In genomic region chr1:160539896-160540858, GRCh38 we compare ENCODE assay signal across 8 cellular contexts. TPM values are rescaled to one million over a fixed set of nuclear protein-coding genes. Genes with fewer than 3 reads are reported as not detected.
DNase-seq lines count a peak whose midpoint lies in the region; ATAC-seq and TF ChIP-seq lines count a peak whose summit lies in the region.

No MANE protein-coding gene starts in this region.

- intact Hi-C loops in activated CD8-positive, alpha-beta T cell treated with anti-CD3 and anti-CD28 coated beads for 36 hours (cut with micrococcal nuclease), result loop anchor here (2.0 kb wide), 1 partner anchor 21 kb away; no protein-coding TSS in a partner anchor

- peak; percentile 91 for ATAC-seq in GM21447 (IDR thresholded peaks at IDR 0.05; ENCODE audit: unreplicated experiment)
- peak; percentile 88 for ATAC-seq in activated CD8-positive, alpha-beta T cell treated with anti-CD3 and anti-CD28 coated beads for 36 hours

- no peaks in the 10 kb centered on the region for H3K27me3 Mint-ChIP-seq in IgD-negative memory B cell
- no peaks in the 10 kb centered on the region for H3K27me3 Mint-ChIP-seq in activated CD8-positive, alpha-beta T cell treated with anti-CD3 and anti-CD28 coated beads for 36 hours

- peak overlapping the region; percentile 63 to 94 (median 89) for H3K27ac Mint-ChIP-seq in IgD-negative memory B cell
- peak overlapping the region; percentile 94 for H3K27ac Mint-ChIP-seq in activated CD8-positive, alpha-beta T cell treated with anti-CD3 and anti-CD28 coated beads for 36 hours

- peak overlapping the region; percentile 34 to 89 (median 64) for H3K4me3 Mint-ChIP-seq in IgD-negative memory B cell
- peak overlapping the region; percentile 35 for H3K4me3 Mint-ChIP-seq in activated CD8-positive, alpha-beta T cell treated with anti-CD3 and anti-CD28 coated beads for 36 hours

- H3K4me1 Mint-ChIP-seq in IgD-negative memory B cell, result peaks cover 33 to 40% (median 33%) of the 10 kb centered on the region in 3 donors
- H3K4me1 Mint-ChIP-seq in activated CD8-positive, alpha-beta T cell treated with anti-CD3 and anti-CD28 coated beads for 36 hours (ENCODE audit: low read depth), result peaks cover 67% of the 10 kb centered on the region

- CTCF ChIA-PET in activated CD8-positive, alpha-beta T cell treated with anti-CD3 and anti-CD28 coated beads for 36 hours (lab: Charles Lee), result interaction anchor here (1.0 to 3.0 kb wide), 13 partner anchors 10 to 112 kb away, joined by 3 to 25 read pairs (median 5); no protein-coding TSS in a partner anchor

- peaks cover under 1 to 4% (median 2%) of the 10 kb centered on the region in 3 donors for H3K9me3 Mint-ChIP-seq in IgD-negative memory B cell
- peaks cover 19% of the 10 kb centered on the region for H3K9me3 Mint-ChIP-seq in activated CD8-positive, alpha-beta T cell treated with anti-CD3 and anti-CD28 coated beads for 36 hours

- peaks cover 2% of the 10 kb centered on the region for H3K36me3 Mint-ChIP-seq in IgD-negative memory B cell
- peaks cover 26% of the 10 kb centered on the region for H3K36me3 Mint-ChIP-seq in activated CD8-positive, alpha-beta T cell treated with anti-CD3 and anti-CD28 coated beads for 36 hours (ENCODE audit: low read depth)

- no peak for TF ChIP-seq CTCF in GM10266 (IDR thresholded peaks at IDR 0.05; ENCODE audit: control insufficient read depth, insufficient read depth, low read depth, missing control alignments)
- no peak for TF ChIP-seq CTCF in activated CD8-positive, alpha-beta T cell treated with anti-CD3 and anti-CD28 coated beads for 36 hours (IDR thresholded peaks at IDR 0.05)

- POLR2A ChIA-PET in activated CD8-positive, alpha-beta T cell treated with anti-CD3 and anti-CD28 coated beads for 36 hours (lab: Charles Lee), result interaction anchor here (0.7 to 3.0 kb wide), 5 partner anchors 12 to 74 kb away, joined by 3 to 17 read pairs (median 4); partner anchors contain the start of gene SLAMF6

- DNase-seq in GM10266 (ENCODE audit: extremely low spot score) (peak; percentile 76), medulla oblongata (ENCODE audit: extremely low spot score) (peak; percentile 41), NCI-H1436 (lab: John Stamatoyannopoulos, UW) (no peak), NCI-H1417 treated with DMSO at 0.1 percent for 48 hours (lab: John Stamatoyannopoulos, UW) (no peak), occipital lobe (lab: John Stamatoyannopoulos, UW) (no peak)
- DNase-seq in activated CD8-positive, alpha-beta T cell treated with anti-CD3 and anti-CD28 coated beads for 36 hours, result peak; percentile 60

RNA-seq across cellular contexts. Expression of gene SLAMF6, which starts 17.1 kb away (rescaled TPM):
- polyA plus RNA-seq in IgD-negative memory B cell, result 109 TPM
- total RNA-seq in activated CD8-positive, alpha-beta T cell treated with anti-CD3 and anti-CD28 coated beads for 36 hours, result 10 to 100 TPM; 42.8 to 43.9 TPM
- total RNA-seq in occipital lobe, result not detected

RNA-seq across cellular contexts. Expression of gene CD84, which starts 39.1 kb away (rescaled TPM):
- 8.7 TPM for polyA plus RNA-seq in IgD-negative memory B cell
- 10 to 100 TPM; 18.1 to 20.1 TPM for total RNA-seq in activated CD8-positive, alpha-beta T cell treated with anti-CD3 and anti-CD28 coated beads for 36 hours
- 2.2 TPM for total RNA-seq in occipital lobe

Comparison
In these comparisons a context has a peak if more than half of its experiments do, and no peak if none do; other contexts are left out.
1. DNase-seq: peak in GM10266 (single experiment), activated CD8-positive, alpha-beta T cell treated with anti-CD3 and anti-CD28 coated beads for 36 hours (single experiment) and medulla oblongata (single experiment); none in NCI-H1436 (single experiment), NCI-H1417 treated with DMSO at 0.1 percent for 48 hours (single experiment) and occipital lobe (single experiment).
2. RNA of gene SLAMF6, which starts 17.1 kb away (total RNA-seq): 42.8 to 43.9 TPM in activated CD8-positive, alpha-beta T cell treated with anti-CD3 and anti-CD28 coated beads for 36 hours; not detected in occipital lobe (single experiment); every median in the first group is over 10 times any median in the second.